ENCODE assay signal across 9 cellular contexts in genomic region chr4:109301691-109302365, GRCh38. TPM values are rescaled to one million over a fixed set of nuclear protein-coding genes. Genes with fewer than 3 reads are reported as not detected.
A peak's percentile ranks its signal among the peaks of the same experiment; 100 is the strongest.
DNase-seq lines count a peak whose midpoint lies in the region; ATAC-seq, FAIRE-seq and TF ChIP-seq lines count a peak whose summit lies in the region.
"Had no signal": no experiment of that assay in that cellular context is flagged by ENCODE, and none has a peak within 500 bp of the region (broad histone marks: within the 10 kb centered on the region; RNA-seq: fewer than 3 reads in every experiment).

No MANE protein-coding gene starts in this region.

- H2AFZ ChIP-seq in mammary epithelial cell (ENCODE audit: low read depth, low read length): peak overlapping the region; percentile 84

- ATAC-seq in left lung (peak; percentile 16), GM21786 (IDR thresholded peaks at IDR 0.05; ENCODE audit: unreplicated experiment) (no peak)

- H3K9me3 ChIP-seq in mammary epithelial cell (replicated peaks; ENCODE audit: insufficient read depth, low read length): no peaks in the 10 kb centered on the region
- H3K9me3 ChIP-seq in left lung: no peaks in the 10 kb centered on the region
- no peaks in the 10 kb centered on the region for H3K9me3 ChIP-seq in thymus (ENCODE audit: control insufficient read depth)

- H3K27ac ChIP-seq in mammary epithelial cell (ENCODE audit: insufficient read depth, low read depth, low read length) (no peak overlapping the region), left lung (no peak overlapping the region), thymus (ENCODE audit: low read depth) (no peak overlapping the region)

- intact Hi-C loops in mammary epithelial cell (cut with micrococcal nuclease) (no loop called here), left lung (cut with DNase I) (no loop called here)

- in situ Hi-C loops in mammary epithelial cell (cut with MboI; ENCODE audit: low sequenced_read_pairs in 2 of 2): no loop called here

- DNase-seq in activated CD4-positive, alpha-beta T cell treated with anti-CD3 and anti-CD28 coated beads for 48 hours: peak; percentile 3
- DNase-seq in activated CD4-positive, alpha-beta T cell treated with anti-CD3 and anti-CD28 coated beads for 1 hour: no peak
- DNase-seq in mammary epithelial cell (no peak), left lung (peak in 1 of 2 donors; percentile 55), urothelium cell line (ENCODE audit: low spot score) (no peak), NCI-H128 (lab: John Stamatoyannopoulos, UW; ENCODE audit: unreplicated experiment) (no peak)
- DNase-seq: NCI-H187 had no signal

- H4K20me1 ChIP-seq in mammary epithelial cell (ENCODE audit: insufficient read depth, low read length): no peaks in the 10 kb centered on the region

- dilution Hi-C loops in mammary epithelial cell (cut with HindIII; ENCODE audit: low sequenced_read_pairs): no loop called here

- no peak for FAIRE-seq in urothelium cell line (lab: Jason Lieb, UNC)

- CTCF ChIA-PET in mammary epithelial cell (lab: Charles Lee; ENCODE audit: low non-redundant PET): no interaction called here

- H3K4me2 ChIP-seq in mammary epithelial cell (ENCODE audit: insufficient read depth, low read depth, low read length): peak overlapping the region; percentile 88

- 9% methylated on average over 27 of the region's 40 CpGs for WGBS in mammary epithelial cell (ENCODE audit: low coverage, missing lambda C conversion rate)
- 7% methylated on average over 40 of the region's 40 CpGs for WGBS in thymus

- H3K79me2 ChIP-seq in mammary epithelial cell (ENCODE audit: insufficient read depth, low read length): no peaks in the 10 kb centered on the region

- TF ChIP-seq CTCF in mammary epithelial cell (conservative IDR thresholded peaks at IDR 0.05 in 1 of 2, IDR thresholded peaks at IDR 0.05 in 1 of 2; ENCODE audit: extremely low read depth in 1 of 2, insufficient read depth in 1 of 2, low read depth in 1 of 2, low read length in 2 of 2) (no peak), left lung (IDR thresholded peaks at IDR 0.05) (no peak)

- H3K27me3 ChIP-seq in mammary epithelial cell (ENCODE audit: insufficient read depth, low read length): peaks cover 44% of the 10 kb centered on the region
- H3K27me3 ChIP-seq in left lung: peaks cover 33 to 90% of the 10 kb centered on the region in 2 donors
- peaks cover 33% of the 10 kb centered on the region for H3K27me3 ChIP-seq in thymus (ENCODE audit: control insufficient read depth, insufficient read depth)

- peaks cover 11% of the 10 kb centered on the region for H3K4me1 ChIP-seq in mammary epithelial cell (ENCODE audit: insufficient read depth, low read length)
- H3K4me1 ChIP-seq in left lung: peaks cover 8 to 18% of the 10 kb centered on the region in 2 donors
- peaks cover 12% of the 10 kb centered on the region for H3K4me1 ChIP-seq in thymus (ENCODE audit: control insufficient read depth, insufficient read depth, low read length)

- H3K4me3 ChIP-seq in mammary epithelial cell (replicated peaks in 1 of 3; ENCODE audit: insufficient read depth in 1 of 3, low read depth in 2 of 3, low read length in 3 of 3) (peak overlapping the region in 1 of 3 experiments; percentile 36), left lung (peak overlapping the region; percentile 45 to 47), thymus (ENCODE audit: low read length) (peak overlapping the region; percentile 51)

- H3K9ac ChIP-seq in mammary epithelial cell (ENCODE audit: insufficient read depth, low read length): no peak overlapping the region

- H3K36me3 ChIP-seq in mammary epithelial cell (ENCODE audit: insufficient read depth, low read length) (no peaks in the 10 kb centered on the region), left lung (no peaks in the 10 kb centered on the region), thymus (ENCODE audit: control insufficient read depth, insufficient read depth) (no peaks in the 10 kb centered on the region)

- no TSS peak for BruUV-seq in mammary epithelial cell (replicated peaks; lab: Mats Ljungman, UMichigan)

RNA-seq across cellular contexts. Expression of gene COL25A1, which starts 0.6 kb away (rescaled TPM):
- total RNA-seq in mammary epithelial cell (under 1 TPM in 1 of 2 donors, not detected in 1; under 0.01 TPM), left lung (under 1 TPM; 0.13 to 0.82 TPM)
- polyA plus RNA-seq in mammary epithelial cell (not detected), thymus (0.75 TPM)
- polyA minus RNA-seq in mammary epithelial cell: not detected
